ENCODE assay signal across 1 cellular context in the genomic region with DNA sequence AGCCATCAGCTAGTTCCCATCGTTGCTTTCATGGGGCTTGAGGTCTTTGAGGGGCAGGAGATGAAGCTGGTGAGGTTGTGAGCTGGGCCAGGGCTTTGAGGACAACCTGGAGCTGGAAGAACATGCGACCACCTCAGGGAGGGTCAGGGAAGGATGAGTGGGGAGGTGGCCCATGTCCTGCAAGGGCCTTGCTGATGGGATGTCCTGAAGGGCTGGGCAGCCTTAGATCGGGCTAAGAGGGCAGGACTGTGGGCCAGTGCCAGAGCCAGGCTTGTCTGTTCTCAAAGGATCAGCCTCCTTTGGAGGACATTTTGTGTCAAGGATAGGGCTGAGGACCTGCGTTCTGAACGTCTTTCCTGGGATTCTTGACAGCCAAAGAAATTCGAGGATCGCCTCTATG.
TF ChIP-seq lines count a peak whose summit lies in the region.

No MANE protein-coding gene starts in this region.

TF ChIP-seq in GM23338, 12 proteins besides CTCF, POLR2A, EP300 and RAD21 (continued from another document):
- TF ChIP-seq REST (IDR thresholded peaks at IDR 0.05; ENCODE audit: unreplicated experiment) = no peak
- TF ChIP-seq EZH2phosphoT487 (IDR thresholded peaks at IDR 0.05; ENCODE audit: unreplicated experiment) = no peak
- TF ChIP-seq POLR2AphosphoS5 (IDR thresholded peaks at IDR 0.05; ENCODE audit: low read depth) = no peak
- no peak for TF ChIP-seq EZH2 (IDR thresholded peaks at IDR 0.05; ENCODE audit: low read depth, unreplicated experiment)
- no peak for TF ChIP-seq ZNF114 (CRISPR knock-in tag; IDR thresholded peaks at IDR 0.05)
- TF ChIP-seq CREB1 (CRISPR knock-in tag; IDR thresholded peaks at IDR 0.05; ENCODE audit: low read depth) = no peak
- no peak for TF ChIP-seq ZNF462 (CRISPR knock-in tag; IDR thresholded peaks at IDR 0.05)
- TF ChIP-seq, protein P1, sequence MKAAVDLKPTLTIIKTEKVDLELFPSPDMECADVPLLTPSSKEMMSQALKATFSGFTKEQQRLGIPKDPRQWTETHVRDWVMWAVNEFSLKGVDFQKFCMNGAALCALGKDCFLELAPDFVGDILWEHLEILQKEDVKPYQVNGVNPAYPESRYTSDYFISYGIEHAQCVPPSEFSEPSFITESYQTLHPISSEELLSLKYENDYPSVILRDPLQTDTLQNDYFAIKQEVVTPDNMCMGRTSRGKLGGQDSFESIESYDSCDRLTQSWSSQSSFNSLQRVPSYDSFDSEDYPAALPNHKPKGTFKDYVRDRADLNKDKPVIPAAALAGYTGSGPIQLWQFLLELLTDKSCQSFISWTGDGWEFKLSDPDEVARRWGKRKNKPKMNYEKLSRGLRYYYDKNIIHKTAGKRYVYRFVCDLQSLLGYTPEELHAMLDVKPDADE (IDR thresholded peaks at IDR 0.05) = no peak
- TF ChIP-seq ZNF331 (CRISPR knock-in tag; IDR thresholded peaks at IDR 0.05; ENCODE audit: low read depth) = no peak
- no peak for TF ChIP-seq NANOG (IDR thresholded peaks at IDR 0.05; ENCODE audit: borderline replicate concordance)
- no peak for TF ChIP-seq STAT1 (IDR thresholded peaks at IDR 0.05; ENCODE audit: unreplicated experiment)
TF ChIP-seq in GM23338: peak in this region for 0.
